ENCODE assay signal across 14 cellular contexts in genomic region chr20:9412309-9412708, GRCh38.
DNase-seq lines count a peak whose midpoint lies in the region; ATAC-seq and TF ChIP-seq lines count a peak whose summit lies in the region.
"Had no signal": no experiment of that assay in that cellular context is flagged by ENCODE, and none has a peak within 500 bp of the region (broad histone marks: within the 10 kb centered on the region; RNA-seq: fewer than 3 reads in every experiment).

No MANE protein-coding gene starts in this region.

- H3K27me3 ChIP-seq in WERI-Rb-1 (ENCODE audit: insufficient read depth, low read depth, severe bottlenecking): no peaks in the 10 kb centered on the region
- H3K27me3 ChIP-seq: BE2C, hepatocyte, ovary had no signal

- H3K4me3 ChIP-seq in WERI-Rb-1 (ENCODE audit: low read depth, low read length): no peak overlapping the region
- H3K4me3 ChIP-seq: hepatocyte, lung, ovary had no signal

- peak; percentile 4 for DNase-seq in NAMALWA (ENCODE audit: low spot score)
- no peak for DNase-seq in WERI-Rb-1
- no peak for DNase-seq in NCI-H1417 treated with DMSO at 0.1 percent for 48 hours (lab: John Stamatoyannopoulos, UW)
- no peak for DNase-seq in T-helper 1 cell
- DNase-seq: activated CD4-positive, alpha-beta T cell treated with anti-CD3 and anti-CD28 coated beads for 48 hours; BE2C; H7; ovary had no signal

- H3K36me3 ChIP-seq in WERI-Rb-1: no peaks in the 10 kb centered on the region
- H3K36me3 ChIP-seq: ovary had no signal

- no peak overlapping the region for H3K27ac ChIP-seq in WERI-Rb-1
- H3K27ac ChIP-seq: hepatocyte, ovary had no signal

- no peak for TF ChIP-seq CTCF in WERI-Rb-1 (IDR thresholded peaks at IDR 0.05; ENCODE audit: low read depth, low read length)

- peak; percentile 75 for ATAC-seq in GM18519 (IDR thresholded peaks at IDR 0.05; ENCODE audit: low FRiP score, unreplicated experiment)
- peak; percentile 81 for ATAC-seq in GM21447 (IDR thresholded peaks at IDR 0.05; ENCODE audit: unreplicated experiment)
- ATAC-seq in HG02943 (IDR thresholded peaks at IDR 0.05; ENCODE audit: low read depth, unreplicated experiment): peak; percentile 80
- no peak for ATAC-seq in activated CD4-positive, CD25-positive, alpha-beta regulatory T cell treated with anti-CD3 and anti-CD28 coated beads, Interleukin-2, amount 50 U/mL, for 24 hours

- no peaks in the 10 kb centered on the region for H3K9me3 ChIP-seq in WERI-Rb-1 (ENCODE audit: severe bottlenecking)
- H3K9me3 ChIP-seq: BE2C, ovary had no signal

Comparison
In these comparisons a context has a peak if more than half of its experiments do, and no peak if none do; other contexts are left out.
1. ATAC-seq: peak in GM18519 (single experiment), GM21447 (single experiment) and HG02943 (single experiment); none in activated CD4-positive, CD25-positive, alpha-beta regulatory T cell treated with anti-CD3 and anti-CD28 coated beads, Interleukin-2, amount 50 U/mL, for 24 hours (0 of 2).